ENCODE assay signal across 8 cellular contexts in the genomic region with DNA sequence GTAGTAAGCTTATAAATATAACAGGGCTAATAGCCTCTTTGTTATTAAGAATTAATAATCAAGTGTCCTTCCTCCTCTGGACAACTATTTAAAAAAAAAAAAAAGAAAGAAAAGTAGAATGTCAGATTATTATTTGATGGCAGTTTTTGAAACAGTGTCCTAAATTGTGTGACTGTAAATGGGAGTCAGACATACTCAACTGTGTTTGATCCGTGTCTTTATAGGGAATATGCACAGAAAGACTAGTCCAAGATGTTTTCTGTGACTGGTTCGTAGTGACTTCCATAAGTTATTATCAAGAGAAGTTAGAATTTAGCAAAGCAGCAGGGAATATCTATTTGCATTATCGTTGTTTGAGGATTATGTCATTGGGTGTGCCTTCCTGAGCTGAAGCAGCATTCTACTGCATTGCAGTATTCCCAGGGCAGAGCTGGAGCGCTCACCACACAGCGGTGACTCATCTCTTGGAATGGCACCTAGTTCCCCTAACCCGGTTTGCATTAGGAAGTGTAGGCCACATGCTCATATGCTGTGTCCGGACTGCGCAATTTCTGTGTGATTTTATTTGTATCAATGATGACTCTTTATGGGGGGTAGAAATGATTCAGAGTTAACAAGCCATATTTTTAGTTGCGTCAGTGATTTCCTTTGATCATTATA. TPM values are rescaled to one million over a fixed set of nuclear protein-coding genes. Genes with fewer than 3 reads are reported as not detected.
DNase-seq lines count a peak whose midpoint lies in the region; ATAC-seq and TF ChIP-seq lines count a peak whose summit lies in the region.

No MANE protein-coding gene starts in this region.

- ATAC-seq in activated naive CD8-positive, alpha-beta T cell treated with anti-CD3 and anti-CD28 coated beads, Interleukin-2, amount 50 U/mL, for 24 hours = no peak
- ATAC-seq in natural killer cell treated with Interleukin-12 subunit alpha and Interleukin-12 subunit beta and Interleukin-15 and Interleukin-18, amount 100 ng/mL, for 72 hours = peak; percentile 71 to 73
- ATAC-seq in GM21786 (IDR thresholded peaks at IDR 0.05; ENCODE audit: unreplicated experiment) (no peak), GM19395 (IDR thresholded peaks at IDR 0.05; ENCODE audit: unreplicated experiment) (no peak)

- H3K4me3 Mint-ChIP-seq in activated naive CD8-positive, alpha-beta T cell = no peak overlapping the region
- no peak overlapping the region for H3K4me3 Mint-ChIP-seq in activated naive CD8-positive, alpha-beta T cell treated with anti-CD3 and anti-CD28 coated beads, Interleukin-2, amount 50 U/mL, for 24 hours
- H3K4me3 Mint-ChIP-seq in natural killer cell treated with Interleukin-12 subunit alpha and Interleukin-12 subunit beta and Interleukin-15 and Interleukin-18, amount 100 ng/mL, for 72 hours = peak overlapping the region; percentile 61

- no peaks in the 10 kb centered on the region for H3K9me3 Mint-ChIP-seq in activated naive CD8-positive, alpha-beta T cell (ENCODE audit: low read depth)
- H3K9me3 Mint-ChIP-seq in activated naive CD8-positive, alpha-beta T cell treated with anti-CD3 and anti-CD28 coated beads, Interleukin-2, amount 50 U/mL, for 24 hours = no peaks in the 10 kb centered on the region
- no peaks in the 10 kb centered on the region for H3K9me3 Mint-ChIP-seq in natural killer cell treated with Interleukin-12 subunit alpha and Interleukin-12 subunit beta and Interleukin-15 and Interleukin-18, amount 100 ng/mL, for 72 hours

- H3K27ac Mint-ChIP-seq in activated naive CD8-positive, alpha-beta T cell = peak overlapping the region; percentile 58
- H3K27ac Mint-ChIP-seq in activated naive CD8-positive, alpha-beta T cell treated with anti-CD3 and anti-CD28 coated beads, Interleukin-2, amount 50 U/mL, for 24 hours = no peak overlapping the region
- peak overlapping the region; percentile 66 to 71 for H3K27ac Mint-ChIP-seq in natural killer cell treated with Interleukin-12 subunit alpha and Interleukin-12 subunit beta and Interleukin-15 and Interleukin-18, amount 100 ng/mL, for 72 hours

- no peak for TF ChIP-seq CTCF in fibroblast of mammary gland (conservative IDR thresholded peaks at IDR 0.05; ENCODE audit: control insufficient read depth, insufficient read depth, low read depth, low read length)

- peaks cover 45% of the 10 kb centered on the region for H3K4me1 Mint-ChIP-seq in activated naive CD8-positive, alpha-beta T cell (ENCODE audit: low read depth)
- peaks cover 34% of the 10 kb centered on the region for H3K4me1 Mint-ChIP-seq in activated naive CD8-positive, alpha-beta T cell treated with anti-CD3 and anti-CD28 coated beads, Interleukin-2, amount 50 U/mL, for 24 hours
- peaks cover 26 to 47% of the 10 kb centered on the region in 2 donors for H3K4me1 Mint-ChIP-seq in natural killer cell treated with Interleukin-12 subunit alpha and Interleukin-12 subunit beta and Interleukin-15 and Interleukin-18, amount 100 ng/mL, for 72 hours (ENCODE audit: low read depth in 2 of 2)

- H3K4me3 ChIP-seq in fibroblast of mammary gland (ENCODE audit: control insufficient read depth, low read depth, low read length) = no peak overlapping the region

- peaks cover 2% of the 10 kb centered on the region for H3K36me3 Mint-ChIP-seq in activated naive CD8-positive, alpha-beta T cell
- peaks cover 31% of the 10 kb centered on the region for H3K36me3 Mint-ChIP-seq in activated naive CD8-positive, alpha-beta T cell treated with anti-CD3 and anti-CD28 coated beads, Interleukin-2, amount 50 U/mL, for 24 hours (ENCODE audit: low read depth)
- peaks cover 19% of the 10 kb centered on the region for H3K36me3 Mint-ChIP-seq in natural killer cell treated with Interleukin-12 subunit alpha and Interleukin-12 subunit beta and Interleukin-15 and Interleukin-18, amount 100 ng/mL, for 72 hours

- in situ Hi-C loops in SK-MEL-5 (cut with HindIII; ENCODE audit: low pct_unique_long_range_greater_than_20kb, low sequenced_read_pairs) = no loop called here

- H3K27me3 Mint-ChIP-seq in activated naive CD8-positive, alpha-beta T cell = no peaks in the 10 kb centered on the region
- no peaks in the 10 kb centered on the region for H3K27me3 Mint-ChIP-seq in activated naive CD8-positive, alpha-beta T cell treated with anti-CD3 and anti-CD28 coated beads, Interleukin-2, amount 50 U/mL, for 24 hours
- no peaks in the 10 kb centered on the region for H3K27me3 Mint-ChIP-seq in natural killer cell treated with Interleukin-12 subunit alpha and Interleukin-12 subunit beta and Interleukin-15 and Interleukin-18, amount 100 ng/mL, for 72 hours

- no peak for DNase-seq in activated naive CD8-positive, alpha-beta T cell treated with anti-CD3 and anti-CD28 coated beads, Interleukin-2, amount 50 U/mL, for 24 hours
- DNase-seq in SK-MEL-5 (ENCODE audit: low read depth, low spot score) = peak; percentile 98
- DNase-seq in fibroblast of mammary gland (ENCODE audit: low read depth) = peak; percentile 100
- DNase-seq in natural killer cell treated with Interleukin-12 subunit alpha and Interleukin-12 subunit beta and Interleukin-15 and Interleukin-18, amount 100 ng/mL, for 72 hours (ENCODE audit: low spot score) = no peak
- DNase-seq in NCI-H82 (lab: John Stamatoyannopoulos, UW) = no peak

RNA-seq across cellular contexts. Expression of a gene that starts 7.9 kb away (rescaled TPM):
- 383 and 532 TPM in 2 replicates for total RNA-seq in SK-MEL-5 (2014; rRNA removed; shearing (Covaris generic))
- 478 and 590 TPM in 2 replicates for polyA plus RNA-seq in SK-MEL-5 (2015; cell fraction: cytosol; rRNA removed)
- 517 and 589 TPM in 2 replicates for polyA plus RNA-seq in SK-MEL-5 (2015; cell fraction: nucleus; rRNA removed)
- 100 to 1,000 TPM; 322 to 415 TPM for total RNA-seq in natural killer cell treated with Interleukin-12 subunit alpha and Interleukin-12 subunit beta and Interleukin-15 and Interleukin-18, amount 100 ng/mL, for 72 hours

Comparison
In these comparisons a context has a peak if more than half of its experiments do, and no peak if none do; other contexts are left out.
1. ATAC-seq: peak in natural killer cell treated with Interleukin-12 subunit alpha and Interleukin-12 subunit beta and Interleukin-15 and Interleukin-18, amount 100 ng/mL, for 72 hours (2 of 2); none in activated naive CD8-positive, alpha-beta T cell treated with anti-CD3 and anti-CD28 coated beads, Interleukin-2, amount 50 U/mL, for 24 hours (single experiment), GM21786 (single experiment) and GM19395 (single experiment).
2. DNase-seq: peak in SK-MEL-5 (single experiment) and fibroblast of mammary gland (single experiment); none in activated naive CD8-positive, alpha-beta T cell treated with anti-CD3 and anti-CD28 coated beads, Interleukin-2, amount 50 U/mL, for 24 hours (single experiment), natural killer cell treated with Interleukin-12 subunit alpha and Interleukin-12 subunit beta and Interleukin-15 and Interleukin-18, amount 100 ng/mL, for 72 hours (single experiment) and NCI-H82 (single experiment).